Comparison of ENCODE assay signal across 33 cellular contexts in genomic region chr11:7016011-7016410, GRCh38. TPM values are rescaled to one million over a fixed set of nuclear protein-coding genes. Genes with fewer than 3 reads are reported as not detected.
"Had no signal": no experiment of that assay in that cellular context is flagged by ENCODE, and none has a peak within 500 bp of the region (broad histone marks: within the 10 kb centered on the region; RNA-seq: fewer than 3 reads in every experiment).

No MANE protein-coding gene starts in this region.

- DNase-seq: activated CD4-positive, alpha-beta memory T cell treated with anti-CD3 and anti-CD28 coated beads for 36 hours; activated CD4-positive, alpha-beta T cell treated with anti-CD3 and anti-CD28 coated beads for 36 hours; activated CD4-positive, alpha-beta T cell treated with anti-CD3 and anti-CD28 coated beads, Interleukin-2, amount 10 ng/mL, durations not matched to agents 24 days and 14 days; activated CD4-positive, CD25-positive, alpha-beta regulatory T cell; activated CD4-positive, CD25-positive, alpha-beta regulatory T cell treated with anti-CD3 and anti-CD28 coated beads, Interleukin-2, amount 50 U/mL, for 72 hours; activated CD8-positive, alpha-beta memory T cell treated with anti-CD3 and anti-CD28 coated beads, Interleukin-2, amount 10 ng/mL, durations not matched to agents 7 days and 5 days; activated CD8-positive, alpha-beta memory T cell treated with anti-CD3 and anti-CD28 coated beads, Interleukin-2, amount 50 U/mL, for 4 hours; activated CD8-positive, alpha-beta T cell treated with anti-CD3 and anti-CD28 coated beads, Interleukin-2, amount 10 ng/mL, durations not matched to agents 7 days and 5 days; activated effector memory CD4-positive, alpha-beta T cell treated with anti-CD3 and anti-CD28 coated beads, Interleukin-2, amount 50 U/mL, for 16 hours; activated naive CD4-positive, alpha-beta T cell treated with anti-CD3 and anti-CD28 coated beads for 36 hours; activated naive CD8-positive, alpha-beta T cell treated with anti-CD3 and anti-CD28 coated beads for 36 hours; activated naive CD8-positive, alpha-beta T cell treated with anti-CD3 and anti-CD28 coated beads, Interleukin-2, amount 50 U/mL, for 24 hours; activated T-cell treated with anti-CD3 and anti-CD28 coated beads, Interleukin-2, amount 50 U/mL, for 1 hour; activated T-cell treated with anti-CD3 and anti-CD28 coated beads, Interleukin-2, amount 50 U/mL, for 48 hours; adrenal gland; amygdala; aorta; caudate nucleus; cortex of kidney; dermis blood vessel endothelial cell; effector CD4-positive, alpha-beta T cell; effector memory CD8-positive, alpha-beta T cell; foreskin fibroblast; gastrocnemius medialis; glutamatergic neuron; heart left ventricle; T-helper 2 cell had no signal

- H3K27ac ChIP-seq: adrenal gland, gastrocnemius medialis, heart left ventricle had no signal

- H3K27me3 ChIP-seq: adrenal gland, gastrocnemius medialis had no signal

- H3K36me3 ChIP-seq: adrenal gland, gastrocnemius medialis, heart left ventricle had no signal

- H3K4me3 ChIP-seq: adrenal gland, gastrocnemius medialis, heart left ventricle had no signal

- FAIRE-seq: colon had no signal

- H3K9me3 ChIP-seq: adrenal gland, gastrocnemius medialis, heart left ventricle had no signal

RNA-seq across cellular contexts. Expression of gene ZNF214, which starts 4.1 kb away (rescaled TPM):
- total RNA-seq: activated CD4-positive, alpha-beta memory T cell treated with anti-CD3 and anti-CD28 coated beads for 36 hours; activated CD4-positive, alpha-beta T cell treated with anti-CD3 and anti-CD28 coated beads for 36 hours; activated CD4-positive, alpha-beta T cell treated with anti-CD3 and anti-CD28 coated beads, Interleukin-2, amount 10 ng/mL, durations not matched to agents 24 days and 14 days; activated CD8-positive, alpha-beta memory T cell treated with anti-CD3 and anti-CD28 coated beads for 36 hours; activated CD8-positive, alpha-beta memory T cell treated with anti-CD3 and anti-CD28 coated beads, Interleukin-2, amount 10 ng/mL, durations not matched to agents 7 days and 5 days; activated CD8-positive, alpha-beta T cell treated with anti-CD3 and anti-CD28 coated beads, Interleukin-2, amount 10 ng/mL, durations not matched to agents 7 days and 5 days; activated naive CD4-positive, alpha-beta T cell treated with anti-CD3 and anti-CD28 coated beads for 36 hours; activated naive CD8-positive, alpha-beta T cell treated with anti-CD3 and anti-CD28 coated beads for 36 hours; activated T-helper 1 cell treated with anti-CD3 and anti-CD28 coated beads, Interleukin-12 subunit alpha, Interleukin-12 subunit beta, Interleukin-2, Interleukin-4 antibody, amounts not matched to agents 30 ng/mL and 10 ng/mL and 1 ng/mL, durations not matched to agents 14 hours and 24 hours and 36 hours; activated T-helper 2 cell treated with anti-CD3 and anti-CD28 coated beads, Interferon-gamma antibody, Interleukin-2, Interleukin-4, amounts not matched to agents 10 μg/mL and 5 μg/mL and 100 μg/mL, durations not matched to agents 14 hours and 24 hours and 36 hours; T-helper 1 cell treated with Interleukin-12 subunit alpha and Interleukin-12 subunit beta and Interleukin-4 antibody, amounts not matched to agents 30 ng/mL and 1 ng/mL, for 36 hours had no signal

RNA-seq across cellular contexts. Expression of gene NLRP14, which starts 4.3 kb away (rescaled TPM):
- total RNA-seq: activated CD8-positive, alpha-beta memory T cell treated with anti-CD3 and anti-CD28 coated beads for 36 hours; activated naive CD4-positive, alpha-beta T cell treated with anti-CD3 and anti-CD28 coated beads for 36 hours; dermis blood vessel endothelial cell; esophagus mucosa; gastrocnemius medialis; heart left ventricle had no signal
- polyA plus RNA-seq: heart left ventricle had no signal
